ENCODE assay signal across 9 cellular contexts in genomic region chr1:90973897-90974798, GRCh38. TPM values are rescaled to one million over a fixed set of nuclear protein-coding genes. Genes with fewer than 3 reads are reported as not detected.
A peak's percentile ranks its signal among the peaks of the same experiment; 100 is the strongest.
DNase-seq lines count a peak whose midpoint lies in the region; ATAC-seq and TF ChIP-seq lines count a peak whose summit lies in the region.
"Had no signal": no experiment of that assay in that cellular context is flagged by ENCODE, and none has a peak within 500 bp of the region (broad histone marks: within the 10 kb centered on the region; RNA-seq: fewer than 3 reads in every experiment).

No MANE protein-coding gene starts in this region.

- DNase-seq in activated CD4-positive, CD25-positive, alpha-beta regulatory T cell treated with anti-CD3 and anti-CD28 coated beads, Interleukin-2, amount 50 U/mL, for 72 hours: no peak
- DNase-seq in RKO (ENCODE audit: low spot score): peak; percentile 29
- DNase-seq in fibroblast of pulmonary artery (ENCODE audit: low read depth): peak; percentile 72
- peak; percentile 81 for DNase-seq in renal cortical epithelial cell (ENCODE audit: low read depth)
- no peak for DNase-seq in NCI-H510A (lab: John Stamatoyannopoulos, UW)
- DNase-seq: activated CD4-positive, alpha-beta T cell treated with anti-CD3 and anti-CD28 coated beads, Interleukin-2, amount 50 U/mL, for 1 hour had no signal

- peak; percentile 56 to 65 for ATAC-seq in activated CD4-positive, CD25-positive, alpha-beta regulatory T cell treated with anti-CD3 and anti-CD28 coated beads, Interleukin-2, amount 50 U/mL, for 24 hours
- ATAC-seq in GM19035 (IDR thresholded peaks at IDR 0.05; ENCODE audit: unreplicated experiment): no peak
- no peak for ATAC-seq in GM18861 (IDR thresholded peaks at IDR 0.05; ENCODE audit: unreplicated experiment)

- no peak overlapping the region for H3K4me3 ChIP-seq in fibroblast of pulmonary artery (replicated peaks; ENCODE audit: low read depth, low read length)

- TF ChIP-seq CTCF in fibroblast of pulmonary artery (IDR thresholded peaks at IDR 0.05; ENCODE audit: low read length, missing control alignments): no peak

RNA-seq across cellular contexts. Expression of gene ZNF644, which starts 47.7 kb away (rescaled TPM):
- 58.3 and 81.3 TPM in 2 replicates for total RNA-seq in renal cortical epithelial cell

Comparison
In these comparisons a context has a peak if more than half of its experiments do, and no peak if none do; other contexts are left out.
1. ATAC-seq: peak in activated CD4-positive, CD25-positive, alpha-beta regulatory T cell treated with anti-CD3 and anti-CD28 coated beads, Interleukin-2, amount 50 U/mL, for 24 hours (2 of 2); none in GM19035 (single experiment) and GM18861 (single experiment).
2. DNase-seq: peak in RKO (single experiment), fibroblast of pulmonary artery (single experiment) and renal cortical epithelial cell (single experiment); none in activated CD4-positive, CD25-positive, alpha-beta regulatory T cell treated with anti-CD3 and anti-CD28 coated beads, Interleukin-2, amount 50 U/mL, for 72 hours (single experiment) and NCI-H510A (single experiment).